ENCODE assay signal across 8 cellular contexts in genomic region chr9:92808726-92809451, GRCh38. TPM values are rescaled to one million over a fixed set of nuclear protein-coding genes. Genes with fewer than 3 reads are reported as not detected.
DNase-seq lines count a peak whose midpoint lies in the region; ATAC-seq and TF ChIP-seq lines count a peak whose summit lies in the region.

No MANE protein-coding gene starts in this region.

- ATAC-seq in HG02938 (IDR thresholded peaks at IDR 0.05; ENCODE audit: unreplicated experiment), result no peak

- H3K36me3 ChIP-seq in HAP-1 (replicated peaks), result peaks cover 4% of the 10 kb centered on the region
- no peaks in the 10 kb centered on the region for H3K36me3 ChIP-seq in neuron (ENCODE audit: insufficient read depth, low read length)

- H3K4me1 ChIP-seq in HAP-1 (peaks cover 4% of the 10 kb centered on the region), neuron (ENCODE audit: insufficient read depth, low read length) (no peaks in the 10 kb centered on the region)

- H3K4me3 ChIP-seq in HAP-1 (peak overlapping the region; percentile 72), neuron (ENCODE audit: low read length) (peak overlapping the region; percentile 9)

- peak overlapping the region; percentile 46 for H2AFZ ChIP-seq in neuron (ENCODE audit: low read depth, low read length)

- in situ Hi-C loops in HAP-1 (cut with MboI; ENCODE audit: low sequenced_read_pairs), result no loop called here

- peak; percentile 84 to 88 for DNase-seq in HAP-1 (ENCODE audit: low spot score in 2 of 2)
- peak; percentile 18 for DNase-seq in NCI-H82 treated with DMSO at 0.1 percent for 48 hours (lab: John Stamatoyannopoulos, UW; ENCODE audit: unreplicated experiment)
- peak; percentile 24 for DNase-seq in activated effector memory CD4-positive, alpha-beta T cell treated with Interleukin-2 at 50 U/mL for 16 hours
- DNase-seq in fibroblast of the conjunctiva (ENCODE audit: low read depth), result peak; percentile 36
- peak; percentile 62 for DNase-seq in ureter (ENCODE audit: low spot score)

- H3K27me3 ChIP-seq in HAP-1 (ENCODE audit: low read depth) (no peaks in the 10 kb centered on the region), neuron (ENCODE audit: insufficient read depth, low read length) (peaks cover 68% of the 10 kb centered on the region)

- H3K27ac ChIP-seq in C4-2B, result no peak overlapping the region

- H3K9me3 ChIP-seq in HAP-1 (no peaks in the 10 kb centered on the region), neuron (ENCODE audit: low read length) (no peaks in the 10 kb centered on the region)

- TF ChIP-seq CTCF in C4-2B (conservative IDR thresholded peaks at IDR 0.05), result peak; percentile 68

RNA-seq across cellular contexts. Expression of gene BICD2, which starts 44.3 kb away (rescaled TPM):
- total RNA-seq in ureter, result 28.5 TPM

Comparison
In these comparisons a context has a peak if more than half of its experiments do, and no peak if none do; other contexts are left out.
1. DNase-seq: peak in every context shown above with its lines; median percentile 86 in HAP-1; 62 in ureter; 36 in fibroblast of the conjunctiva; 24 in activated effector memory CD4-positive, alpha-beta T cell treated with Interleukin-2 at 50 U/mL for 16 hours; 18 in NCI-H82 treated with DMSO at 0.1 percent for 48 hours.